8 cellular contexts compared by ENCODE assay signal in the genomic region with DNA sequence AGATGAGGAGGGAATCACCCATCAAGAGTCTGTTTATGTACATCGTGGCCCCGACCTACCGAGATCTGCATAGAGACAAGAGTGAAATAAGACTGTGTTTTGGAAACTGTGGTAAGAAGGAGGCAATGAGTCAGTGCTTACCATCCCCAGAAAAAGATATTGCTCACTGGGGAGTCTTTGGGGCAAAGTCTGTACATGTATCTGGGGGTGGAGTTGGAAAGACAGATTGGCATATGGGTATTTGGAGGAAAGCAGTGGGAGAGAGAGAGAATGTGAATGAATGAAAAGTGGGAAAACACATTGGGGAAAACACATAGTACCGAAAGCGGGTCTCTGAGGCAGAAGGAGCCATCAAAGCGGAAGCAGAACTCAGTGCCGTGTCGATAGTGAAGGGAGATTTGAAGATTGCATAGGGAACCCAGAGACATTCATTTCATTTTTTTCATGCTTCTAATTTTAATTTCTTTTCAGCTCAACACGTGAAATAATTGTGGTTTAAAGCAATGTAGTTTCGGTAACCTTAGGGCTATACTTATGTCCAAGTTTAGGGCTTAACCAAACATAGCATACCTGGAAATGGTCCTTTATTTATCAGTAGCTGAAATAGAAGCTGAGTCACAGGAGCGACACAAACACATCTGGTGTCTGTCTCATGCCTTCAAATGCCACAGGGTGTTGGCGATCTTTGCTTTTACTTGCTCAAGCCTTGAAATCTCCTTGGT.
DNase-seq lines count a peak whose midpoint lies in the region; ATAC-seq and TF ChIP-seq lines count a peak whose summit lies in the region.

No MANE protein-coding gene starts in this region.

- intact Hi-C loops in esophagus squamous epithelium (cut with DNase I) (no loop called here), aorta (cut with DNase I) (no loop called here)

- no peaks in the 10 kb centered on the region for H3K27me3 ChIP-seq in BLaER1 treated with 17β-estradiol and CSF1 and Interleukin-3, amounts not matched to agents 10 nM and 100 nM
- H3K27me3 ChIP-seq in esophagus squamous epithelium, result no peaks in the 10 kb centered on the region
- no peaks in the 10 kb centered on the region for H3K27me3 ChIP-seq in aorta (ENCODE audit: control insufficient read depth in 1 of 2, insufficient read depth in 2 of 2, low read length in 1 of 2)

- DNase-seq in activated CD4-positive, alpha-beta T cell treated with anti-CD3 and anti-CD28 coated beads for 4 hours, result peak; percentile 63 to 76
- DNase-seq in esophagus squamous epithelium (lab: John Stamatoyannopoulos, UW) (no peak), aorta (no peak), NCI-H2107 (lab: John Stamatoyannopoulos, UW) (no peak)
- peak; percentile 17 for DNase-seq in stimulated activated CD8-positive, alpha-beta memory T cell treated with anti-CD3 and anti-CD28 coated beads, Interleukin-12 subunit alpha, Interleukin-12 subunit beta, amount 100 ng/mL, for 4 hours (ENCODE audit: low read depth)

- peak overlapping the region in 9 of 11 experiments; percentile 5 to 37 (median 16); a peak in 12 of 22 replicates for H3K27ac ChIP-seq in BLaER1 treated with 17β-estradiol and CSF1 and Interleukin-3, amounts not matched to agents 10 nM and 100 nM
- peak overlapping the region; percentile 65 to 69 (median 68) for H3K27ac ChIP-seq in esophagus squamous epithelium
- no peak overlapping the region for H3K27ac ChIP-seq in aorta (ENCODE audit: low read depth in 1 of 2, low read length in 2 of 2)

- no peak overlapping the region for H3K4me3 ChIP-seq in BLaER1 treated with 17β-estradiol and CSF1 and Interleukin-3, amounts not matched to agents 10 nM and 100 nM
- peak overlapping the region; percentile 15 to 44 (median 24) for H3K4me3 ChIP-seq in esophagus squamous epithelium
- no peak overlapping the region for H3K4me3 ChIP-seq in aorta (ENCODE audit: low read length in 2 of 2)

- peaks cover 16 to 81% (median 72%) of the 10 kb centered on the region in 11 experiments; a peak in 20 of 22 replicates for H3K9me3 ChIP-seq in BLaER1 treated with 17β-estradiol and CSF1 and Interleukin-3, amounts not matched to agents 10 nM and 100 nM (replicated peaks in 1 of 11)
- no peaks in the 10 kb centered on the region for H3K9me3 ChIP-seq in esophagus squamous epithelium
- no peaks in the 10 kb centered on the region for H3K9me3 ChIP-seq in aorta (ENCODE audit: control insufficient read depth, low read length)

- TF ChIP-seq CTCF in esophagus squamous epithelium (IDR thresholded peaks at IDR 0.05), result no peak

- WGBS in esophagus squamous epithelium, 2 donors, result 28 to 30% methylated on average over 12 of the region's 12 CpGs
- 87 to 90% methylated on average over 12 of the region's 12 CpGs for WGBS in aorta, 2 donors

- ATAC-seq in GM19467 (IDR thresholded peaks at IDR 0.05; ENCODE audit: unreplicated experiment) (peak; percentile 59), HG03558 (IDR thresholded peaks at IDR 0.05; ENCODE audit: extremely low read depth, unreplicated experiment) (peak; percentile 52), aorta (ENCODE audit: low FRiP score) (no peak)

- H3K4me1 ChIP-seq in BLaER1 treated with 17β-estradiol and CSF1 and Interleukin-3, amounts not matched to agents 10 nM and 100 nM, result peaks cover 54 to 97% (median 76%) of the 10 kb centered on the region in 10 experiments
- H3K4me1 ChIP-seq in esophagus squamous epithelium (peaks cover 0 to 45% (median 10%) of the 10 kb centered on the region in 3 donors), aorta (ENCODE audit: control insufficient read depth in 1 of 2, insufficient read depth in 2 of 2, low read length in 2 of 2) (peaks cover 2 to 3% of the 10 kb centered on the region in 2 donors)

- H3K36me3 ChIP-seq in BLaER1 treated with 17β-estradiol and CSF1 and Interleukin-3, amounts not matched to agents 10 nM and 100 nM, result peaks cover 0 to 8% (median 0%) of the 10 kb centered on the region in 11 experiments; a peak in 5 of 22 replicates
- H3K36me3 ChIP-seq in esophagus squamous epithelium (no peaks in the 10 kb centered on the region), aorta (ENCODE audit: control insufficient read depth in 1 of 2, insufficient read depth in 2 of 2, low read length in 1 of 2) (no peaks in the 10 kb centered on the region)

- H4K20me1 ChIP-seq in BLaER1 treated with 17β-estradiol and CSF1 and Interleukin-3, amounts not matched to agents 10 nM and 100 nM, result no peaks in the 10 kb centered on the region

- TF ChIP-seq POLR2A in esophagus squamous epithelium (IDR thresholded peaks at IDR 0.05), result peak in 1 of 4 donors; percentile 49

- H3K4me2 ChIP-seq in BLaER1 treated with 17β-estradiol and CSF1 and Interleukin-3, amounts not matched to agents 10 nM and 100 nM, result peak overlapping the region in 9 of 11 experiments; percentile 0 to 47 (median 30); a peak in 15 of 22 replicates

- H3K9ac ChIP-seq in BLaER1 treated with 17β-estradiol and CSF1 and Interleukin-3, amounts not matched to agents 10 nM and 100 nM, result no peak overlapping the region

Comparison
In these comparisons a context has a peak if more than half of its experiments do, and no peak if none do; other contexts are left out.
1. H3K27ac ChIP-seq: peak in BLaER1 treated with 17β-estradiol and CSF1 and Interleukin-3, amounts not matched to agents 10 nM and 100 nM (9 of 11) and esophagus squamous epithelium (4 of 4); none in aorta (0 of 2).
2. H3K4me3 ChIP-seq: peak in esophagus squamous epithelium (4 of 4); none in BLaER1 treated with 17β-estradiol and CSF1 and Interleukin-3, amounts not matched to agents 10 nM and 100 nM (0 of 10) and aorta (0 of 2).
3. DNase-seq: peak in activated CD4-positive, alpha-beta T cell treated with anti-CD3 and anti-CD28 coated beads for 4 hours (2 of 2) and stimulated activated CD8-positive, alpha-beta memory T cell treated with anti-CD3 and anti-CD28 coated beads, Interleukin-12 subunit alpha, Interleukin-12 subunit beta, amount 100 ng/mL, for 4 hours (single experiment); none in esophagus squamous epithelium (single experiment), aorta (0 of 2) and NCI-H2107 (single experiment).